ENCODE assay signal across 20 cellular contexts in the genomic region with DNA sequence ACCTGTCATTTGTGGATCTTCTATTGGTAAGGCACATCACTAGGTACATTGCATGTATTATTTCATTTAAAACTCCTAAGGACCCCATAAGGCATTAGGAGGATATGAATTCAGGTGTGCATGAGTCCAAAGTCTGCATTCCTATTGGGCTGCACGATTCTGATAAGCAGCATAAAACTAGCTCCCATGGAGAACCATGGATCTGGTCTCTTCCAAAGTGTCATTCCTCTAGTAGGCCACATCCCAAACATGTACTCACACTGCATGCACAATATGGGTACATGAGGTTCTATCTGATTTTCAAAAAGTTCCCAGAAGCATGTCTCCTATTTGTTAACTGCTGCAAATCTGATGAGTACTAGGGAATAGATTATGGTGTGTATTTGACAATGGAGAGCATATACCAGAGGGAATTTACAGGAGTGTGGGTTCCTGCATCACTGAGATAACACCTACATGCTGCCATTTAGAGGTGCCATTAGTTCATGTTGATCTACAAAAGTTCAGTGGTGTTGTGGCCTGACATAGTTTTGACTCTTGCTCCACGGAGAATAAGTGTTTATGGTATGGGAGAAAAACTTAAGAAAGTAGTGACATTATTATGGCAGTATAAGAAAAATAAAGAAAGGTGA. TPM values are rescaled to one million over a fixed set of nuclear protein-coding genes. Genes with fewer than 3 reads are reported as not detected.
DNase-seq lines count a peak whose midpoint lies in the region; ATAC-seq and TF ChIP-seq lines count a peak whose summit lies in the region.
"Had no signal": no experiment of that assay in that cellular context is flagged by ENCODE, and none has a peak within 500 bp of the region (broad histone marks: within the 10 kb centered on the region; RNA-seq: fewer than 3 reads in every experiment).

No MANE protein-coding gene starts in this region.

- H3K27ac Mint-ChIP-seq in activated CD8-positive, alpha-beta memory T cell treated with anti-CD3 and anti-CD28 coated beads, Interleukin-2, amount 10 ng/mL, durations not matched to agents 7 days and 5 days, result peak overlapping the region; percentile 84
- H3K27ac Mint-ChIP-seq in effector memory CD8-positive, alpha-beta T cell, result peak overlapping the region; percentile 90 to 93
- H3K27ac Mint-ChIP-seq in stimulated activated effector memory CD8-positive, alpha-beta T cell treated with anti-CD3 and anti-CD28 coated beads, Interleukin-12 subunit alpha, Interleukin-12 subunit beta, amount 100 ng/mL, for 72 hours, result peak overlapping the region; percentile 99

- no peak for ATAC-seq in activated CD8-positive, alpha-beta memory T cell treated with anti-CD3 and anti-CD28 coated beads, Interleukin-2, amount 10 ng/mL, durations not matched to agents 7 days and 5 days
- ATAC-seq in effector memory CD8-positive, alpha-beta T cell (replicated peaks), result peak; percentile 54
- ATAC-seq in stimulated activated effector memory CD8-positive, alpha-beta T cell treated with anti-CD3 and anti-CD28 coated beads, Interleukin-12 subunit alpha, Interleukin-12 subunit beta, amount 100 ng/mL, for 72 hours, result peak; percentile 25
- ATAC-seq: HCT116 had no signal

- H3K36me3 Mint-ChIP-seq in activated CD8-positive, alpha-beta memory T cell treated with anti-CD3 and anti-CD28 coated beads, Interleukin-2, amount 10 ng/mL, durations not matched to agents 7 days and 5 days, result peaks cover 94% of the 10 kb centered on the region
- peaks cover 87% of the 10 kb centered on the region for H3K36me3 Mint-ChIP-seq in effector memory CD8-positive, alpha-beta T cell (ENCODE audit: insufficient read depth)
- H3K36me3 Mint-ChIP-seq in stimulated activated effector memory CD8-positive, alpha-beta T cell treated with anti-CD3 and anti-CD28 coated beads, Interleukin-12 subunit alpha, Interleukin-12 subunit beta, amount 100 ng/mL, for 72 hours, result peaks cover 100% of the 10 kb centered on the region

- whole genome bisulfite sequencing in mammary epithelial cell (ENCODE audit: low coverage, missing lambda C conversion rate), result 73% methylated on average over 2 of the region's 2 CpGs

- H3K9ac ChIP-seq in mammary epithelial cell (ENCODE audit: insufficient read depth, low read length), result no peak overlapping the region
- H3K9ac ChIP-seq: parathyroid adenoma, SK-N-SH had no signal

- H3K4me3 ChIP-seq in mammary epithelial cell (replicated peaks in 1 of 3; ENCODE audit: insufficient read depth in 1 of 3, low read depth in 2 of 3, low read length in 3 of 3), result no peak overlapping the region
- H3K4me3 ChIP-seq: stomach, uterus had no signal

- no peaks in the 10 kb centered on the region for H4K20me1 ChIP-seq in mammary epithelial cell (ENCODE audit: insufficient read depth, low read length)

- no peak for DNase-seq in activated CD8-positive, alpha-beta memory T cell treated with anti-CD3 and anti-CD28 coated beads, Interleukin-2, amount 10 ng/mL, durations not matched to agents 7 days and 5 days
- no peak for DNase-seq in activated CD8-positive, alpha-beta memory T cell treated with anti-CD3 and anti-CD28 coated beads for 24 hours
- no peak for DNase-seq in effector memory CD8-positive, alpha-beta T cell
- DNase-seq in stimulated activated effector memory CD8-positive, alpha-beta T cell treated with anti-CD3 and anti-CD28 coated beads, Interleukin-12 subunit alpha, Interleukin-12 subunit beta, amount 100 ng/mL, for 72 hours (ENCODE audit: low spot score in 2 of 2), result no peak
- DNase-seq in mammary epithelial cell, result no peak
- DNase-seq in retina, result no peak
- DNase-seq in effector CD4-positive, alpha-beta T cell, result no peak
- DNase-seq: activated CD8-positive, alpha-beta memory T cell treated with anti-CD3 and anti-CD28 coated beads, Interleukin-2, amount 50 U/mL, for 48 hours; anterior cingulate cortex; COR-L47; erythroblast; NCI-H774; SK-N-SH; stomach; uterus had no signal

- no peaks in the 10 kb centered on the region for H3K27me3 Mint-ChIP-seq in activated CD8-positive, alpha-beta memory T cell treated with anti-CD3 and anti-CD28 coated beads, Interleukin-2, amount 10 ng/mL, durations not matched to agents 7 days and 5 days
- no peaks in the 10 kb centered on the region for H3K27me3 Mint-ChIP-seq in effector memory CD8-positive, alpha-beta T cell

- no TSS peak for BruUV-seq in mammary epithelial cell (replicated peaks; lab: Mats Ljungman, UMichigan)

- dilution Hi-C loops in mammary epithelial cell (cut with HindIII; ENCODE audit: low sequenced_read_pairs), result no loop called here

- peaks cover 84% of the 10 kb centered on the region for H3K4me1 Mint-ChIP-seq in activated CD8-positive, alpha-beta memory T cell treated with anti-CD3 and anti-CD28 coated beads, Interleukin-2, amount 10 ng/mL, durations not matched to agents 7 days and 5 days
- peaks cover 67 to 91% of the 10 kb centered on the region in 2 donors for H3K4me1 Mint-ChIP-seq in effector memory CD8-positive, alpha-beta T cell (ENCODE audit: low read depth in 2 of 2)
- H3K4me1 Mint-ChIP-seq in stimulated activated effector memory CD8-positive, alpha-beta T cell treated with anti-CD3 and anti-CD28 coated beads, Interleukin-12 subunit alpha, Interleukin-12 subunit beta, amount 100 ng/mL, for 72 hours, result peaks cover 65% of the 10 kb centered on the region

- H3K27me3 ChIP-seq in mammary epithelial cell (ENCODE audit: insufficient read depth, low read length), result no peaks in the 10 kb centered on the region
- H3K27me3 ChIP-seq: stomach, uterus had no signal

- intact Hi-C loops in mammary epithelial cell (cut with micrococcal nuclease), result no loop called here

- H3K4me3 Mint-ChIP-seq in activated CD8-positive, alpha-beta memory T cell treated with anti-CD3 and anti-CD28 coated beads, Interleukin-2, amount 10 ng/mL, durations not matched to agents 7 days and 5 days, result peak overlapping the region; percentile 100
- peak overlapping the region; percentile 79 to 87 for H3K4me3 Mint-ChIP-seq in effector memory CD8-positive, alpha-beta T cell
- H3K4me3 Mint-ChIP-seq in stimulated activated effector memory CD8-positive, alpha-beta T cell treated with anti-CD3 and anti-CD28 coated beads, Interleukin-12 subunit alpha, Interleukin-12 subunit beta, amount 100 ng/mL, for 72 hours, result peak overlapping the region; percentile 94

- H3K9me3 Mint-ChIP-seq in activated CD8-positive, alpha-beta memory T cell treated with anti-CD3 and anti-CD28 coated beads, Interleukin-2, amount 10 ng/mL, durations not matched to agents 7 days and 5 days (ENCODE audit: low read depth), result no peaks in the 10 kb centered on the region
- no peaks in the 10 kb centered on the region for H3K9me3 Mint-ChIP-seq in effector memory CD8-positive, alpha-beta T cell
- no peaks in the 10 kb centered on the region for H3K9me3 Mint-ChIP-seq in stimulated activated effector memory CD8-positive, alpha-beta T cell treated with anti-CD3 and anti-CD28 coated beads, Interleukin-12 subunit alpha, Interleukin-12 subunit beta, amount 100 ng/mL, for 72 hours

- no peak overlapping the region for H2AFZ ChIP-seq in mammary epithelial cell (ENCODE audit: low read depth, low read length)
- H2AFZ ChIP-seq: parathyroid adenoma had no signal

- TF ChIP-seq CTCF in VCaP (conservative IDR thresholded peaks at IDR 0.05) (no peak), mammary epithelial cell (conservative IDR thresholded peaks at IDR 0.05 in 1 of 2, IDR thresholded peaks at IDR 0.05 in 1 of 2; ENCODE audit: extremely low read depth in 1 of 2, insufficient read depth in 1 of 2, low read depth in 1 of 2, low read length in 2 of 2) (no peak)

- in situ Hi-C loops in mammary epithelial cell (cut with MboI; ENCODE audit: low sequenced_read_pairs in 2 of 2), result no loop called here

- no peaks in the 10 kb centered on the region for H3K79me2 ChIP-seq in mammary epithelial cell (ENCODE audit: insufficient read depth, low read length)
- H3K79me2 ChIP-seq: parathyroid adenoma had no signal

- H3K36me3 ChIP-seq in mammary epithelial cell (ENCODE audit: insufficient read depth, low read length), result no peaks in the 10 kb centered on the region
- H3K36me3 ChIP-seq: uterus had no signal

- CTCF ChIA-PET in activated CD8-positive, alpha-beta memory T cell treated with anti-CD3 and anti-CD28 coated beads, Interleukin-2, amount 10 ng/mL, durations not matched to agents 7 days and 5 days (lab: Charles Lee), result interaction anchor here (1.0 to 3.1 kb wide), 6 partner anchors 9 to 105 kb away, joined by 3 to 21 read pairs (median 10); no protein-coding TSS in a partner anchor
- CTCF ChIA-PET in mammary epithelial cell (lab: Charles Lee; ENCODE audit: low non-redundant PET), result no interaction called here

- H3K4me1 ChIP-seq in mammary epithelial cell (ENCODE audit: insufficient read depth, low read length), result no peaks in the 10 kb centered on the region
- H3K4me1 ChIP-seq: parathyroid adenoma, uterus had no signal

- H3K4me2 ChIP-seq in mammary epithelial cell (ENCODE audit: insufficient read depth, low read depth, low read length), result no peak overlapping the region
- H3K4me2 ChIP-seq: SK-N-SH had no signal

- H3K9me3 ChIP-seq in mammary epithelial cell (replicated peaks; ENCODE audit: insufficient read depth, low read length), result no peaks in the 10 kb centered on the region
- H3K9me3 ChIP-seq: SK-N-SH, stomach, uterus had no signal

- H3K27ac ChIP-seq in VCaP, result peak overlapping the region; percentile 86
- no peak overlapping the region for H3K27ac ChIP-seq in mammary epithelial cell (ENCODE audit: insufficient read depth, low read depth, low read length)
- H3K27ac ChIP-seq: parathyroid adenoma, uterus had no signal

RNA-seq across cellular contexts. Expression of a gene that starts 11.3 kb away (rescaled TPM):
- total RNA-seq in activated CD8-positive, alpha-beta memory T cell treated with anti-CD3 and anti-CD28 coated beads, Interleukin-2, amount 10 ng/mL, durations not matched to agents 7 days and 5 days, result 100 to 1,000 TPM; 231 to 343 TPM
- not detected for total RNA-seq in mammary epithelial cell
- polyA plus RNA-seq in mammary epithelial cell, result not detected
- polyA minus RNA-seq in mammary epithelial cell, result not detected
- total RNA-seq: A673, G401 had no signal
- polyA plus RNA-seq: SK-N-SH had no signal

Comparison
In these comparisons a context has a peak if more than half of its experiments do, and no peak if none do; other contexts are left out.
1. RNA of a gene that starts 11.3 kb away (total RNA-seq): 231 to 343 TPM in activated CD8-positive, alpha-beta memory T cell treated with anti-CD3 and anti-CD28 coated beads, Interleukin-2, amount 10 ng/mL, durations not matched to agents 7 days and 5 days; not detected in mammary epithelial cell; every median in the first group is over 100 times any median in the second.
2. Peak in every context shown above with its lines, with median percentiles within 50 percentile points of each other: H3K27ac Mint-ChIP-seq and H3K4me3 Mint-ChIP-seq.